15 cellular contexts compared by ENCODE assay signal in the genomic region with DNA sequence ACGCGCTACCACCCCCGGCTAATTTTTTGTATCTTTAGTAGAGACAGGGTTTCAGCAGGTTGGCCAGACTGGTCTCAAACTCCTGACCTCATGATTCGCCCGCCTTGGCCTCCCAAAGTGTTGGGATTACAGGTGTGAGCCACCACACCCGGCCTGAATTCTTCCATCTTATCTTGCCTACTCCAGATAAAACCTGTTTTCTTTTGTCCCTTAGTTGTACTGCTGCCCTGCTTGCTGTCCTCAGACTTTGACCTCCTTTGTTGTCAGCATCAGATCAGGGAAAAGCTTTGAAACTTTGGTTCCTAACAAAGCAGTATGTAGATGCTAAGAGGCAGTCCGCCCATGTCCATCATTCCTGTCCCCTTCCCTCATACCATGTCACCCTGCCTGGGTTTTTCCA. TPM values are rescaled to one million over a fixed set of nuclear protein-coding genes. Genes with fewer than 3 reads are reported as not detected.
"Had no signal": no experiment of that assay in that cellular context is flagged by ENCODE, and none has a peak within 500 bp of the region (broad histone marks: within the 10 kb centered on the region; RNA-seq: fewer than 3 reads in every experiment).

No MANE protein-coding gene starts in this region.

- H3K27ac Mint-ChIP-seq: activated CD4-positive, alpha-beta T cell treated with anti-CD3 and anti-CD28 coated beads, Interleukin-2, amount 10 ng/mL, durations not matched to agents 7 days and 5 days; activated naive CD4-positive, alpha-beta T cell treated with anti-CD3 and anti-CD28 coated beads for 36 hours had no signal

- H3K27ac ChIP-seq: heart left ventricle had no signal

- H3K4me3 ChIP-seq: heart left ventricle, sigmoid colon had no signal

- ATAC-seq: heart left ventricle, left cardiac atrium, natural killer cell had no signal

- DNase-seq: activated CD4-positive, alpha-beta T cell treated with anti-CD3 and anti-CD28 coated beads, Interleukin-2, amount 10 ng/mL, durations not matched to agents 7 days and 5 days; activated naive CD4-positive, alpha-beta T cell treated with anti-CD3 and anti-CD28 coated beads for 36 hours; caudate nucleus; cortex of kidney; effector CD8-positive, alpha-beta T cell; foreskin melanocyte; heart left ventricle; left cardiac atrium; mammary epithelial cell; natural killer cell; sigmoid colon; stimulated activated CD4-positive, alpha-beta T cell treated with anti-CD3 and anti-CD28 coated beads, Interleukin-12 subunit alpha, Interleukin-12 subunit beta, amount 100 ng/mL, for 4 hours; stimulated activated CD4-positive, alpha-beta T cell treated with anti-CD3 and anti-CD28 coated beads, Interleukin-2, amount 100 ng/mL, for 24 hours had no signal

- H3K9me3 Mint-ChIP-seq: activated CD4-positive, alpha-beta T cell treated with anti-CD3 and anti-CD28 coated beads, Interleukin-2, amount 10 ng/mL, durations not matched to agents 7 days and 5 days; activated naive CD4-positive, alpha-beta T cell treated with anti-CD3 and anti-CD28 coated beads for 36 hours; natural killer cell had no signal

- H3K27me3 ChIP-seq: heart left ventricle, sigmoid colon had no signal

- H3K9me3 ChIP-seq: heart left ventricle, sigmoid colon had no signal

- H3K4me3 Mint-ChIP-seq: activated CD4-positive, alpha-beta T cell treated with anti-CD3 and anti-CD28 coated beads, Interleukin-2, amount 10 ng/mL, durations not matched to agents 7 days and 5 days; activated naive CD4-positive, alpha-beta T cell treated with anti-CD3 and anti-CD28 coated beads for 36 hours; natural killer cell had no signal

- H3K27me3 Mint-ChIP-seq: activated CD4-positive, alpha-beta T cell treated with anti-CD3 and anti-CD28 coated beads, Interleukin-2, amount 10 ng/mL, durations not matched to agents 7 days and 5 days had no signal

RNA-seq across cellular contexts. Expression of a gene that starts 23.4 kb away (rescaled TPM):
- total RNA-seq: astrocyte, osteocyte had no signal

RNA-seq across cellular contexts. Expression of a gene that starts 40.0 kb away (rescaled TPM):
- total RNA-seq: activated CD4-positive, alpha-beta T cell treated with anti-CD3 and anti-CD28 coated beads, Interleukin-2, amount 10 ng/mL, durations not matched to agents 7 days and 5 days; activated naive CD4-positive, alpha-beta T cell treated with anti-CD3 and anti-CD28 coated beads for 36 hours had no signal
